2 cellular contexts compared by ENCODE assay signal in genomic region chr7:150952331-150953050, GRCh38.
A peak's percentile ranks its signal among the peaks of the same experiment; 100 is the strongest.
TF ChIP-seq lines count a peak whose summit lies in the region.

No MANE protein-coding gene starts in this region.

TF ChIP-seq in HEK293, 187 proteins besides CTCF, POLR2A, EP300 and RAD21:
- TF ChIP-seq TCF7L2 (IDR thresholded peaks at IDR 0.05; ENCODE audit: borderline replicate concordance, low read depth, low read length) (no peak), ZNF354C (tag by site-specific recombination; IDR thresholded peaks at IDR 0.05; ENCODE audit: borderline replicate concordance, low read depth) (no peak), ZFHX2 (tag by site-specific recombination; conservative IDR thresholded peaks at IDR 0.05) (0 out of 2 replicates have a peak, but pooled peaks have one; percentile 19)
- TF ChIP-seq, protein P1, sequence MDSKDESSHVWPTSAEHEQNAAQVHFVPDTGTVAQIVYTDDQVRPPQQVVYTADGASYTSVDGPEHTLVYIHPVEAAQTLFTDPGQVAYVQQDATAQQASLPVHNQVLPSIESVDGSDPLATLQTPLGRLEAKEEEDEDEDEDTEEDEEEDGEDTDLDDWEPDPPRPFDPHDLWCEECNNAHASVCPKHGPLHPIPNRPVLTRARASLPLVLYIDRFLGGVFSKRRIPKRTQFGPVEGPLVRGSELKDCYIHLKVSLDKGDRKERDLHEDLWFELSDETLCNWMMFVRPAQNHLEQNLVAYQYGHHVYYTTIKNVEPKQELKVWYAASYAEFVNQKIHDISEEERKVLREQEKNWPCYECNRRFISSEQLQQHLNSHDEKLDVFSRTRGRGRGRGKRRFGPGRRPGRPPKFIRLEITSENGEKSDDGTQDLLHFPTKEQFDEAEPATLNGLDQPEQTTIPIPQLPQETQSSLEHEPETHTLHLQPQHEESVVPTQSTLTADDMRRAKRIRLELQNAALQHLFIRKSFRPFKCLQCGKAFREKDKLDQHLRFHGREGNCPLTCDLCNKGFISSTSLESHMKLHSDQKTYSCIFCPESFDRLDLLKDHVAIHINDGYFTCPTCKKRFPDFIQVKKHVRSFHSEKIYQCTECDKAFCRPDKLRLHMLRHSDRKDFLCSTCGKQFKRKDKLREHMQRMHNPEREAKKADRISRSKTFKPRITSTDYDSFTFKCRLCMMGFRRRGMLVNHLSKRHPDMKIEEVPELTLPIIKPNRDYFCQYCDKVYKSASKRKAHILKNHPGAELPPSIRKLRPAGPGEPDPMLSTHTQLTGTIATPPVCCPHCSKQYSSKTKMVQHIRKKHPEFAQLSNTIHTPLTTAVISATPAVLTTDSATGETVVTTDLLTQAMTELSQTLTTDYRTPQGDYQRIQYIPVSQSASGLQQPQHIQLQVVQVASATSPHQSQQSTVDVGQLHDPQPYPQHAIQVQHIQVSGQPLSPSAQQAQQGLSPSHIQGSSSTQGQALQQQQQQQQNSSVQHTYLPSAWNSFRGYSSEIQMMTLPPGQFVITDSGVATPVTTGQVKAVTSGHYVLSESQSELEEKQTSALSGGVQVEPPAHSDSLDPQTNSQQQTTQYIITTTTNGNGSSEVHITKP (tag by site-specific recombination; IDR thresholded peaks at IDR 0.05) = no peak

TF ChIP-seq in K562, 482 proteins besides CTCF, POLR2A, EP300 and RAD21:
- no peak for TF ChIP-seq DNMT1 (IDR thresholded peaks at IDR 0.05)
- TF ChIP-seq RBFOX2 (IDR thresholded peaks at IDR 0.05; ENCODE audit: low read depth, low read length) = peak; percentile 66; the same call in 1 of the 2 replicates
- no peak for TF ChIP-seq CEBPG (CRISPR knock-in tag; IDR thresholded peaks at IDR 0.05)
- TF ChIP-seq CEBPG (tag; conservative IDR thresholded peaks at IDR 0.05 in 1 of 2, IDR thresholded peaks at IDR 0.05 in 1 of 2) = no peak
- TF ChIP-seq ETV1 (tag; conservative IDR thresholded peaks at IDR 0.05; ENCODE audit: low read depth) = no peak
- TF ChIP-seq CC2D1A (IDR thresholded peaks at IDR 0.05) = no peak
- peak; percentile 49 for TF ChIP-seq RBM22 (IDR thresholded peaks at IDR 0.05; ENCODE audit: low read depth, low read length, poor library complexity, severe bottlenecking)
- TF ChIP-seq ZNF707 (CRISPR knock-in tag; conservative IDR thresholded peaks at IDR 0.05) = no peak
- no peak for TF ChIP-seq STAT5A (IDR thresholded peaks at IDR 0.05; ENCODE audit: borderline replicate concordance, low read length)
- TF ChIP-seq LCOR (CRISPR knock-in tag; IDR thresholded peaks at IDR 0.05) = no peak
- TF ChIP-seq, protein P2, sequence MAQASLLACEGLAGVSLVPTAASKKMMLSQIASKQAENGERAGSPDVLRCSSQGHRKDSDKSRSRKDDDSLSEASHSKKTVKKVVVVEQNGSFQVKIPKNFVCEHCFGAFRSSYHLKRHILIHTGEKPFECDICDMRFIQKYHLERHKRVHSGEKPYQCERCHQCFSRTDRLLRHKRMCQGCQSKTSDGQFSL (CRISPR knock-in tag; IDR thresholded peaks at IDR 0.05) = no peak
- TF ChIP-seq, protein P2 (tag; IDR thresholded peaks at IDR 0.05) = no peak
- TF ChIP-seq GABPA (tag; conservative IDR thresholded peaks at IDR 0.05; ENCODE audit: low read depth) = no peak
- TF ChIP-seq PURB (CRISPR knock-in tag; IDR thresholded peaks at IDR 0.05; ENCODE audit: low read depth) = no peak
- no peak for TF ChIP-seq NR2F6 (CRISPR knock-in tag; IDR thresholded peaks at IDR 0.05)
- no peak for TF ChIP-seq ZNF324 (CRISPR knock-in tag; IDR thresholded peaks at IDR 0.05)
- TF ChIP-seq NCOA2 (IDR thresholded peaks at IDR 0.05; ENCODE audit: partially characterized antibody in 2 of 2) = no peak
- TF ChIP-seq HLTF (IDR thresholded peaks at IDR 0.05) = 0 out of 2 replicates have a peak, but pooled peaks have one; percentile 42
- TF ChIP-seq ZSCAN29 (IDR thresholded peaks at IDR 0.05) = no peak
- no peak for TF ChIP-seq MTA2 (IDR thresholded peaks at IDR 0.05; ENCODE audit: low read depth)
- TF ChIP-seq, protein P3, sequence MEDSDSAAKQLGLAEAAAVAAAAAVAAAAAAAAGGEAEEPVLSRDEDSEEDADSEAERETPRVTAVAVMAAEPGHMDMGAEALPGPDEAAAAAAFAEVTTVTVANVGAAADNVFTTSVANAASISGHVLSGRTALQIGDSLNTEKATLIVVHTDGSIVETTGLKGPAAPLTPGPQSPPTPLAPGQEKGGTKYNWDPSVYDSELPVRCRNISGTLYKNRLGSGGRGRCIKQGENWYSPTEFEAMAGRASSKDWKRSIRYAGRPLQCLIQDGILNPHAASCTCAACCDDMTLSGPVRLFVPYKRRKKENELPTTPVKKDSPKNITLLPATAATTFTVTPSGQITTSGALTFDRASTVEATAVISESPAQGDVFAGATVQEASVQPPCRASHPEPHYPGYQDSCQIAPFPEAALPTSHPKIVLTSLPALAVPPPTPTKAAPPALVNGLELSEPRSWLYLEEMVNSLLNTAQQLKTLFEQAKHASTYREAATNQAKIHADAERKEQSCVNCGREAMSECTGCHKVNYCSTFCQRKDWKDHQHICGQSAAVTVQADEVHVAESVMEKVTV (CRISPR knock-in tag; IDR thresholded peaks at IDR 0.05) = no peak
- TF ChIP-seq MCM2 (IDR thresholded peaks at IDR 0.05; ENCODE audit: low read depth) = no peak
- TF ChIP-seq ZNF507 (tag; conservative IDR thresholded peaks at IDR 0.05) = no peak
- no peak for TF ChIP-seq POLR2H (tag; IDR thresholded peaks at IDR 0.05; ENCODE audit: low read depth)
- TF ChIP-seq PHF21A (IDR thresholded peaks at IDR 0.05; ENCODE audit: borderline replicate concordance, low read depth) = no peak
- TF ChIP-seq HEY1 (CRISPR knock-in tag; IDR thresholded peaks at IDR 0.05; ENCODE audit: borderline replicate concordance) = no peak
- TF ChIP-seq, protein P4, sequence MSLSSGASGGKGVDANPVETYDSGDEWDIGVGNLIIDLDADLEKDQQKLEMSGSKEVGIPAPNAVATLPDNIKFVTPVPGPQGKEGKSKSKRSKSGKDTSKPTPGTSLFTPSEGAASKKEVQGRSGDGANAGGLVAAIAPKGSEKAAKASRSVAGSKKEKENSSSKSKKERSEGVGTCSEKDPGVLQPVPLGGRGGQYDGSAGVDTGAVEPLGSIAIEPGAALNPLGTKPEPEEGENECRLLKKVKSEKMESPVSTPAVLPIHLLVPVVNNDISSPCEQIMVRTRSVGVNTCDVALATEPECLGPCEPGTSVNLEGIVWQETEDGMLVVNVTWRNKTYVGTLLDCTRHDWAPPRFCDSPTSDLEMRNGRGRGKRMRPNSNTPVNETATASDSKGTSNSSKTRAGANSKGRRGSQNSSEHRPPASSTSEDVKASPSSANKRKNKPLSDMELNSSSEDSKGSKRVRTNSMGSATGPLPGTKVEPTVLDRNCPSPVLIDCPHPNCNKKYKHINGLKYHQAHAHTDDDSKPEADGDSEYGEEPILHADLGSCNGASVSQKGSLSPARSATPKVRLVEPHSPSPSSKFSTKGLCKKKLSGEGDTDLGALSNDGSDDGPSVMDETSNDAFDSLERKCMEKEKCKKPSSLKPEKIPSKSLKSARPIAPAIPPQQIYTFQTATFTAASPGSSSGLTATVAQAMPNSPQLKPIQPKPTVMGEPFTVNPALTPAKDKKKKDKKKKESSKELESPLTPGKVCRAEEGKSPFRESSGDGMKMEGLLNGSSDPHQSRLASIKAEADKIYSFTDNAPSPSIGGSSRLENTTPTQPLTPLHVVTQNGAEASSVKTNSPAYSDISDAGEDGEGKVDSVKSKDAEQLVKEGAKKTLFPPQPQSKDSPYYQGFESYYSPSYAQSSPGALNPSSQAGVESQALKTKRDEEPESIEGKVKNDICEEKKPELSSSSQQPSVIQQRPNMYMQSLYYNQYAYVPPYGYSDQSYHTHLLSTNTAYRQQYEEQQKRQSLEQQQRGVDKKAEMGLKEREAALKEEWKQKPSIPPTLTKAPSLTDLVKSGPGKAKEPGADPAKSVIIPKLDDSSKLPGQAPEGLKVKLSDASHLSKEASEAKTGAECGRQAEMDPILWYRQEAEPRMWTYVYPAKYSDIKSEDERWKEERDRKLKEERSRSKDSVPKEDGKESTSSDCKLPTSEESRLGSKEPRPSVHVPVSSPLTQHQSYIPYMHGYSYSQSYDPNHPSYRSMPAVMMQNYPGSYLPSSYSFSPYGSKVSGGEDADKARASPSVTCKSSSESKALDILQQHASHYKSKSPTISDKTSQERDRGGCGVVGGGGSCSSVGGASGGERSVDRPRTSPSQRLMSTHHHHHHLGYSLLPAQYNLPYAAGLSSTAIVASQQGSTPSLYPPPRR (CRISPR knock-in tag; IDR thresholded peaks at IDR 0.05; ENCODE audit: borderline replicate concordance) = no peak
- no peak for TF ChIP-seq E2F5 (CRISPR knock-in tag; IDR thresholded peaks at IDR 0.05)
- no peak for TF ChIP-seq SMAD2 (IDR thresholded peaks at IDR 0.05; ENCODE audit: low read depth, low read length)
- TF ChIP-seq MBD2 (IDR thresholded peaks at IDR 0.05; ENCODE audit: borderline replicate concordance, low read depth) = no peak
- no peak for TF ChIP-seq ZBTB7A (IDR thresholded peaks at IDR 0.05; ENCODE audit: borderline replicate concordance, control insufficient read depth, low read depth, low read length)
- no peak for TF ChIP-seq KLF16 (IDR thresholded peaks at IDR 0.05)
- TF ChIP-seq TGIF2 (CRISPR knock-in tag; IDR thresholded peaks at IDR 0.05) = no peak
- TF ChIP-seq POLR2G (IDR thresholded peaks at IDR 0.05; ENCODE audit: low read depth, low read length) = peak; percentile 62; the same call in 1 of the 2 replicates
